In the genomic region with DNA sequence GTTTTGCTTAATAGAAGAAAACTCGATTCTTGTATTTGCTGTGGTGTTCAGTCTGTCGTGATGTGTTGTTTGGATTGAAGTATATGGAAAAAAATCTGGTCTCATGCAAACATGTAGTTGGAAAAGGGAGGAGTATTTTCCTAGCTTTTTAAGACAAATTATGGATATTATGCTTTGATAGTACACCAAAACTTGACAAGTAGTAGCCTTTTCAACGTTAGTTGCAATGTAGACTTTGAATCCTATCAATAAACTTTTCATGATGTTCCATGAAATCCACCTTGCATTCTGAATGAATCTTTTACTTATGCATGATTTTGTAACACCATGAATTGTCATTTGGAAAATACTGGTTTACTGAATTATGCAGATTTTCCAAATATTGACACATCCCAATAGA, we compare ENCODE assay signal across 29 cellular contexts.
DNase-seq lines count a peak whose midpoint lies in the region; ATAC-seq and TF ChIP-seq lines count a peak whose summit lies in the region.
"Had no signal": no experiment of that assay in that cellular context is flagged by ENCODE, and none has a peak within 500 bp of the region (broad histone marks: within the 10 kb centered on the region; RNA-seq: fewer than 3 reads in every experiment).

No MANE protein-coding gene starts in this region.

- TF ChIP-seq EP300 in stomach (IDR thresholded peaks at IDR 0.05), result no peak

- intact Hi-C loops in HCT116 (cut with micrococcal nuclease) (no loop called here), stomach (cut with DNase I; ENCODE audit: low total_unique reads) (no loop called here)

- H3K36me3 ChIP-seq in HCT116 (ENCODE audit: control insufficient read depth in 1 of 2, insufficient read depth in 2 of 2, low read length in 2 of 2) (no peaks in the 10 kb centered on the region), HEK293 (ENCODE audit: control insufficient read depth in 2 of 2, insufficient read depth in 1 of 2, low read length in 2 of 2) (no peaks in the 10 kb centered on the region), stomach (no peaks in the 10 kb centered on the region)
- H3K36me3 ChIP-seq: BE2C; BLaER1; BLaER1 treated with 17β-estradiol and CSF1 and Interleukin-3, amounts not matched to agents 10 nM and 100 nM had no signal

- H3K27ac ChIP-seq in HCT116 (ENCODE audit: low read depth, low read length) (no peak overlapping the region), HEK293 (ENCODE audit: extremely low read depth, low read depth, low read length) (no peak overlapping the region), stomach (no peak overlapping the region)
- H3K27ac ChIP-seq: 22Rv1; A549; BLaER1; BLaER1 treated with 17β-estradiol and CSF1 and Interleukin-3, amounts not matched to agents 10 nM and 100 nM; C4-2B had no signal

- H4K20me1 ChIP-seq in HCT116 (ENCODE audit: insufficient read depth), result no peaks in the 10 kb centered on the region
- H4K20me1 ChIP-seq: BLaER1; BLaER1 treated with 17β-estradiol and CSF1 and Interleukin-3, amounts not matched to agents 10 nM and 100 nM had no signal

- RAD21 ChIA-PET in HCT116 (lab: Charles Lee; ENCODE audit: low non-redundant PET in 1 of 2, low total read pairs in 2 of 2, uncharacterized antibody in 2 of 2, unreplicated experiment in 2 of 2), result no interaction called here

- no peaks in the 10 kb centered on the region for H3K9me2 ChIP-seq in HCT116 (ENCODE audit: insufficient read depth)

- H3K9me3 ChIP-seq in HCT116 (ENCODE audit: control insufficient read depth in 1 of 2, insufficient read depth in 1 of 2, low read depth in 1 of 2, low read length in 2 of 2) (no peaks in the 10 kb centered on the region), HEK293 (ENCODE audit: control insufficient read depth, insufficient read depth, low read depth, low read length) (no peaks in the 10 kb centered on the region), stomach (peaks cover 0 to 6% (median 2%) of the 10 kb centered on the region in 4 donors)
- H3K9me3 ChIP-seq: BE2C, BLaER1, Caco-2 had no signal

- BruUV-seq in HCT116 (replicated peaks; lab: Mats Ljungman, UMichigan), result no TSS peak

- TF ChIP-seq RAD21 in HCT116 (IDR thresholded peaks at IDR 0.05; ENCODE audit: low read depth), result no peak

- ATAC-seq in HCT116, result no peak
- ATAC-seq: A549; CD8-positive, alpha-beta T cell had no signal

- H3K4me3 ChIP-seq in HCT116 (replicated peaks in 1 of 2; ENCODE audit: low read depth in 1 of 2, low read length in 2 of 2) (no peak overlapping the region), HEK293 (ENCODE audit: low read depth, low read length) (no peak overlapping the region), stomach (no peak overlapping the region)
- H3K4me3 ChIP-seq: A549; BLaER1; BLaER1 treated with 17β-estradiol and CSF1 and Interleukin-3, amounts not matched to agents 10 nM and 100 nM had no signal

- CTCF ChIA-PET in HCT116 (lab: Charles Lee), result no interaction called here
- CTCF ChIA-PET in HEK293 (lab: Yijun Ruan, JAX), result no interaction called here

- peak overlapping the region; percentile 48 for H2AFZ ChIP-seq in HCT116 (ENCODE audit: low read depth, low read length, poor library complexity, severe bottlenecking)

- no peak for DNase-seq in HCT116 (ENCODE audit: low read depth, low spot score)
- DNase-seq in stomach, result no peak
- DNase-seq in NCI-H2107 treated with DMSO at 0.1 percent for 48 hours (lab: John Stamatoyannopoulos, UW; ENCODE audit: unreplicated experiment), result no peak
- DNase-seq: 8988T; ACHN; AML-193; BE2C; C1 segment of cervical spinal cord; Caco-2; Calu3; CD4-positive, alpha-beta memory T cell; CD4-positive, alpha-beta T cell; CD4-positive, CD25-positive, alpha-beta regulatory T cell; CD8-positive, alpha-beta memory T cell; CD8-positive, alpha-beta T cell; COR-L47; DMS 273 treated with DMSO at 0.1 percent for 48 hours; DMS153; DMS53; DMS79; DMS79 treated with DMSO at 0.1 percent for 48 hours; DND-41; EL had no signal

- no peak overlapping the region for H3K9ac ChIP-seq in HCT116 (ENCODE audit: low read length)
- H3K9ac ChIP-seq: BLaER1; BLaER1 treated with 17β-estradiol and CSF1 and Interleukin-3, amounts not matched to agents 10 nM and 100 nM had no signal

- no peaks in the 10 kb centered on the region for H3K79me2 ChIP-seq in HCT116 (ENCODE audit: insufficient read depth, low read length)

- WGBS in stomach, 5 donors, result 76 to 92% (median 86%) methylated on average over 3 of the region's 3 CpGs

- H3K4me1 ChIP-seq in HCT116 (ENCODE audit: control insufficient read depth in 1 of 2, insufficient read depth in 2 of 2, low read length in 2 of 2), result peaks cover 22 to 46% of the 10 kb centered on the region in 2 experiments
- H3K4me1 ChIP-seq in HEK293 (ENCODE audit: control insufficient read depth, insufficient read depth, low read length), result no peaks in the 10 kb centered on the region
- H3K4me1 ChIP-seq in stomach, result no peaks in the 10 kb centered on the region
- H3K4me1 ChIP-seq: BE2C; BLaER1; BLaER1 treated with 17β-estradiol and CSF1 and Interleukin-3, amounts not matched to agents 10 nM and 100 nM had no signal

- H3K27me3 ChIP-seq in HCT116 (ENCODE audit: insufficient read depth, low read length) (no peaks in the 10 kb centered on the region), stomach (peaks cover 0 to 26% (median 0%) of the 10 kb centered on the region in 3 donors)
- H3K27me3 ChIP-seq: BLaER1; BLaER1 treated with 17β-estradiol and CSF1 and Interleukin-3, amounts not matched to agents 10 nM and 100 nM had no signal

- POLR2A ChIA-PET in HCT116 (lab: Charles Lee) (no interaction called here), HEK293 (lab: Yijun Ruan, JAX) (no interaction called here)

- TF ChIP-seq CTCF in HCT116 (IDR thresholded peaks at IDR 0.05 in 2 of 3, conservative IDR thresholded peaks at IDR 0.05 in 1 of 3; ENCODE audit: borderline replicate concordance in 1 of 3, insufficient read depth in 1 of 3, low read depth in 2 of 3, low read length in 2 of 3) (no peak), HEK293 (tag by site-specific recombination; IDR thresholded peaks at IDR 0.05) (no peak), stomach (IDR thresholded peaks at IDR 0.05) (no peak)

- H3K4me2 ChIP-seq in HCT116 (ENCODE audit: low read length), result 0 out of 2 replicates have a peak overlapping the region, but pooled peaks have one; percentile 8
- H3K4me2 ChIP-seq: A549; BLaER1; BLaER1 treated with 17β-estradiol and CSF1 and Interleukin-3, amounts not matched to agents 10 nM and 100 nM had no signal

- no peak for TF ChIP-seq POLR2A in HCT116 (IDR thresholded peaks at IDR 0.05; ENCODE audit: borderline replicate concordance, extremely low read depth, insufficient read depth, insufficient read length)
- TF ChIP-seq POLR2A in stomach (IDR thresholded peaks at IDR 0.05), result no peak

TF ChIP-seq in HCT116, 20 proteins besides CTCF, POLR2A, EP300 and RAD21 (continues in another document):
- TF ChIP-seq EZH2 (IDR thresholded peaks at IDR 0.05) (no peak), ZFX (IDR thresholded peaks at IDR 0.05) (no peak), JUND (IDR thresholded peaks at IDR 0.05) (no peak), EZH2phosphoT487 (IDR thresholded peaks at IDR 0.05; ENCODE audit: borderline replicate concordance) (no peak), SP1 (IDR thresholded peaks at IDR 0.05; ENCODE audit: low read depth) (no peak), ELF1 (IDR thresholded peaks at IDR 0.05; ENCODE audit: borderline replicate concordance, low read depth) (no peak), SIN3A (IDR thresholded peaks at IDR 0.05; ENCODE audit: low read depth) (no peak), SRF (IDR thresholded peaks at IDR 0.05; ENCODE audit: low read depth) (no peak), ZNF274 (IDR thresholded peaks at IDR 0.05; ENCODE audit: low read depth, low read length) (no peak), EGR1 (IDR thresholded peaks at IDR 0.05; ENCODE audit: low read depth) (no peak), TCF7L2 (IDR thresholded peaks at IDR 0.05; ENCODE audit: borderline replicate concordance, extremely low read depth, insufficient read depth, insufficient read length) (no peak), CEBPB (IDR thresholded peaks at IDR 0.05; ENCODE audit: low read depth) (no peak), POLR2AphosphoS5 (IDR thresholded peaks at IDR 0.05; ENCODE audit: low read depth, low read length) (no peak)

TF ChIP-seq in HEK293, 187 proteins besides CTCF, POLR2A, EP300 and RAD21:
- TF ChIP-seq ZNF133 (tag by site-specific recombination; IDR thresholded peaks at IDR 0.05) (peak; percentile 69; the same call in 1 of the 2 replicates), BCL11A (tag by site-specific recombination; IDR thresholded peaks at IDR 0.05; ENCODE audit: low read depth) (no peak), ZNF785 (tag by site-specific recombination; IDR thresholded peaks at IDR 0.05) (no peak), SETDB1 (IDR thresholded peaks at IDR 0.05; ENCODE audit: insufficient read length, low read length) (peak; percentile 67)
